In the genomic region with DNA sequence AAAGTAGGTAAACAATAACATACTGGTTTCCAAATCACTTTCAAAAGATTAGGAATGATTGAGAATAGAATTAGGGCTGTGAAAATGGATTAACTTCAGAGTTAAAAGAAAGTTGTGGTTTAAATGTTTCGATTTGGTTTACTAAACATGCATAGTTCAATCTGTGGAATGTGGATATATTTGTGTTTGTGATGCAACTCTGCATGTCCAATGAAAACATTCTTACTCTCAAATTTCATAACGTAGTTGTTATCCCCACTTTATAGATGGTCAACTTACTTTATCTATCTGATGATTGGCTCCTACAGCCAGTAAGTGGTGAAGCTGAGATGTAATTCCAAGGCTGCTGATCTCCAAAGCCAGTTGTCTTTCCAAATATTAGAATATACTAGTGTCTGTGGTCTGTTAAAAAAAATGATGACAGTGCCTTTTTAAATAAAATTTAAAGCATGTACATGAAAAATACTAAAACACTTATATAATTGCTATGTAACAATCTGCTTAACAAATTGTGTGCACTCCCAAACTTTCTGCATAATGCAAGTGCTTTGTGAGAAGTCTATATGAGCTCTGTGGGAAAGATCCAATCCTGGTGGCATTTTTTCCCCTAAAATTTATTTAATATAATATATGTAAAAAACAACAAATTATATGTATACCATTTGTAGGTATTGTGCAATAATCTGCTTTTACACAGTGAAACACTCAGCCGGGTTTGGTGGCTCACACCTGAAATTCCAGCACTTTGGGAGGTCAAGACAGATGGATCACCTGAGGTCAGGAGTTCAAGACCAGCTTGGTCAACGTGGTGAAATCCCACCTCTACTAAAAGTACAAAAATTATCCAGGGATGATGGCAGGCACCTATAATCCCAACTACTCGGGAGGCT, we compare ENCODE assay signal across 18 cellular contexts. TPM values are rescaled to one million over a fixed set of nuclear protein-coding genes. Genes with fewer than 3 reads are reported as not detected.
DNase-seq lines count a peak whose midpoint lies in the region; ATAC-seq, FAIRE-seq and TF ChIP-seq lines count a peak whose summit lies in the region.
"Had no signal": no experiment of that assay in that cellular context is flagged by ENCODE, and none has a peak within 500 bp of the region (broad histone marks: within the 10 kb centered on the region; RNA-seq: fewer than 3 reads in every experiment).

No MANE protein-coding gene starts in this region.

- no peak overlapping the region for H3K4me3 ChIP-seq in K562
- H3K4me3 ChIP-seq in foreskin fibroblast (ENCODE audit: low read depth in 1 of 2, low read length in 2 of 2) = no peak overlapping the region
- no peak overlapping the region for H3K4me3 ChIP-seq in adrenal gland
- H3K4me3 ChIP-seq: BLaER1 treated with 17β-estradiol and CSF1 and Interleukin-3, amounts not matched to agents 10 nM and 100 nM; MG63; SJSA1 had no signal

- H4K20me1 ChIP-seq in K562 (replicated peaks; ENCODE audit: control insufficient read depth, insufficient read depth, low read length) = no peaks in the 10 kb centered on the region
- H4K20me1 ChIP-seq: BLaER1 treated with 17β-estradiol and CSF1 and Interleukin-3, amounts not matched to agents 10 nM and 100 nM had no signal

- ATAC-seq in K562 = no peak
- no peak for ATAC-seq in HG03354 (IDR thresholded peaks at IDR 0.05; ENCODE audit: poor library complexity, severe bottlenecking, unreplicated experiment)

- BruUV-seq in K562 (replicated peaks; lab: Mats Ljungman, UMichigan) = no TSS peak

- no peak overlapping the region for H3K9ac ChIP-seq in K562 (ENCODE audit: insufficient read depth in 1 of 2, low read depth in 2 of 2, low read length in 2 of 2)
- H3K9ac ChIP-seq: BLaER1 treated with 17β-estradiol and CSF1 and Interleukin-3, amounts not matched to agents 10 nM and 100 nM had no signal

- no peaks in the 10 kb centered on the region; a peak in 1 of 5 replicates for H3K27me3 ChIP-seq in K562 (ENCODE audit: control insufficient read depth in 2 of 2, insufficient read depth in 2 of 2, low read length in 2 of 2)
- no peaks in the 10 kb centered on the region for H3K27me3 ChIP-seq in adrenal gland
- H3K27me3 ChIP-seq: BLaER1 treated with 17β-estradiol and CSF1 and Interleukin-3, amounts not matched to agents 10 nM and 100 nM; MG63; SJSA1 had no signal

- no peak for TF ChIP-seq EP300 in K562 (IDR thresholded peaks at IDR 0.05; ENCODE audit: low read length)

- no peak overlapping the region for H3K4me2 ChIP-seq in K562 (ENCODE audit: insufficient read depth, low read length)
- H3K4me2 ChIP-seq: BLaER1 treated with 17β-estradiol and CSF1 and Interleukin-3, amounts not matched to agents 10 nM and 100 nM had no signal

- CTCF ChIA-PET in K562 (lab: Yijun Ruan, JAX; ENCODE audit: low intra/inter-chr PET ratio) = no interaction called here

- POLR2A ChIA-PET in K562 (lab: Yijun Ruan, JAX) = no interaction called here

- peak; percentile 25 for DNase-seq in AG20443 (ENCODE audit: low spot score)
- DNase-seq in HTR-8/SVneo (ENCODE audit: insufficient read length, low spot score) = no peak
- no peak for DNase-seq in K562 (ENCODE audit: extremely low read depth in 1 of 4, low spot score in 3 of 4)
- peak; percentile 30 to 59 for DNase-seq in foreskin fibroblast
- no peak for DNase-seq in stimulated activated naive CD4-positive, alpha-beta T cell treated with Interleukin-2 at 50 U/mL for 16 hours (lab: John Stamatoyannopoulos, UW)
- DNase-seq in DMS 273 (lab: John Stamatoyannopoulos, UW; ENCODE audit: unreplicated experiment) = no peak
- DNase-seq in adrenal gland = no peak
- DNase-seq: DMS 273 treated with DMSO at 0.1 percent for 48 hours, H7, KG1, MG63, NCI-H1105, NCI-H187, NCI-H2171, RPMI8226 had no signal

- no peaks in the 10 kb centered on the region for H3K9me1 ChIP-seq in K562 (ENCODE audit: control insufficient read depth, insufficient read depth, low read length)

- in situ Hi-C loops in K562 (cut with MboI) = loop anchor here (10.0 kb wide), 1 partner anchor 373 kb away; no protein-coding TSS in a partner anchor

- intact Hi-C loops in K562 (cut with micrococcal nuclease) (loop anchor here (2.0 kb wide), 1 partner anchor 119 kb away; no protein-coding TSS in a partner anchor), adrenal gland (cut with DNase I) (loop anchor here (2.0 to 10.0 kb wide), 3 partner anchors 229 to 316 kb away; a partner anchor contains a TSS)

- H3K36me3 ChIP-seq in K562 (ENCODE audit: control insufficient read depth, insufficient read depth, low read length) (no peaks in the 10 kb centered on the region), adrenal gland (replicated peaks in 1 of 2) (no peaks in the 10 kb centered on the region)
- H3K36me3 ChIP-seq: BLaER1 treated with 17β-estradiol and CSF1 and Interleukin-3, amounts not matched to agents 10 nM and 100 nM; MG63; SJSA1 had no signal

- no peaks in the 10 kb centered on the region for H3K9me3 ChIP-seq in K562 (replicated peaks; ENCODE audit: control insufficient read depth, insufficient read depth, low read depth, low read length)
- no peaks in the 10 kb centered on the region for H3K9me3 ChIP-seq in adrenal gland (replicated peaks in 1 of 3)
- H3K9me3 ChIP-seq: MG63, SJSA1 had no signal

- TF ChIP-seq CTCF in K562 (IDR thresholded peaks at IDR 0.05 in 2 of 3, conservative IDR thresholded peaks at IDR 0.05 in 1 of 3; ENCODE audit: insufficient read depth in 2 of 3, low read depth in 1 of 3, low read length in 3 of 3) = no peak
- TF ChIP-seq CTCF in foreskin fibroblast (IDR thresholded peaks at IDR 0.05; ENCODE audit: low read depth, low read length) = no peak
- TF ChIP-seq CTCF in adrenal gland (IDR thresholded peaks at IDR 0.05) = no peak

- H2AFZ ChIP-seq in K562 (ENCODE audit: low read depth, low read length) = no peak overlapping the region

- H3K4me1 ChIP-seq in K562 (replicated peaks in 1 of 2; ENCODE audit: control insufficient read depth in 2 of 2, insufficient read depth in 2 of 2, low read length in 2 of 2) (peaks cover 0 to 7% of the 10 kb centered on the region in 2 experiments; a peak in 2 of 5 replicates), adrenal gland (replicated peaks in 1 of 2) (no peaks in the 10 kb centered on the region)
- H3K4me1 ChIP-seq: BLaER1 treated with 17β-estradiol and CSF1 and Interleukin-3, amounts not matched to agents 10 nM and 100 nM; SJSA1 had no signal

- TF ChIP-seq RAD21 in K562 (CRISPR knock-in tag; conservative IDR thresholded peaks at IDR 0.05 in 1 of 2, IDR thresholded peaks at IDR 0.05 in 1 of 2) = no peak

- H3K27ac ChIP-seq in K562 (ENCODE audit: extremely low read depth, low read depth, low read length) (no peak overlapping the region), adrenal gland (no peak overlapping the region)
- H3K27ac ChIP-seq: BLaER1 treated with 17β-estradiol and CSF1 and Interleukin-3, amounts not matched to agents 10 nM and 100 nM; SJSA1 had no signal

- FAIRE-seq in HTR-8/SVneo (lab: Jason Lieb, UNC) (peak; percentile 26), K562 (lab: Jason Lieb, UNC) (no peak)

- H3K79me2 ChIP-seq in K562 (ENCODE audit: control insufficient read depth, insufficient read depth, low read length) = no peaks in the 10 kb centered on the region

- TF ChIP-seq POLR2A in K562 (conservative IDR thresholded peaks at IDR 0.05) = no peak
- no peak for TF ChIP-seq POLR2A in adrenal gland (IDR thresholded peaks at IDR 0.05)

- 3% methylated on average over 5 of the region's 5 CpGs for WGBS in K562 (ENCODE audit: insufficient coverage, low coverage, missing lambda C conversion rate)
- WGBS in adrenal gland, 4 donors = 45 to 61% (median 55%) methylated on average over 5 of the region's 5 CpGs

TF ChIP-seq in K562, 482 proteins besides CTCF, POLR2A, EP300 and RAD21 (continues in another document):
- TF ChIP-seq KLF10 (CRISPR knock-in tag; IDR thresholded peaks at IDR 0.05) = no peak

RNA-seq across cellular contexts. Expression of a gene that starts 9.7 kb away (rescaled TPM):
- 63.2 and 103 TPM in 2 replicates for total RNA-seq in K562 (2011; cell fraction: chromatin; rRNA removed; ENCODE audit: low replicate concordance)
- 30.0 and 38.4 TPM in 2 replicates for total RNA-seq in K562 (2011; cell fraction: nucleolus; rRNA removed)
- 51.0 and 57.2 TPM in 2 replicates for total RNA-seq in K562 (2011; cell fraction: nucleoplasm; rRNA removed)
- total RNA-seq in K562 (2014; rRNA removed) (8.4 and 9.5 TPM in 2 replicates), K562 (2014; rRNA removed; fragmentation: Illumina TruSeq; extraction: Trizol) (10.7 and 10.8 TPM in 2 replicates), K562 (2015; rRNA removed; fragmentation: Illumina TruSeq; extraction: Trizol) (7.6 and 8.5 TPM in 2 replicates), K562 (2021) (16.7 and 21.6 TPM in 2 replicates), adrenal gland (100 to 1,000 TPM in 1 of 8 donors, 10 to 100 TPM in 7; 14.6 to 176 (median 31.5) TPM)
- polyA plus RNA-seq in K562 (2011; rRNA removed) (6.1 and 7.3 TPM in 2 replicates), K562 (2014; fragmentation: Illumina TruSeq; extraction: Trizol) (12.2 and 14.0 TPM in 2 replicates), K562 (2014; fragmentation: Nextera tagmentation; extraction: Ambion mirVana) (1 to 10 TPM; 1.6 to 1.8 TPM), K562 (2014; rRNA removed) (8.0 and 8.9 TPM in 2 replicates), adrenal gland (10 to 100 TPM; 11.7 to 21.6 (median 11.9) TPM)
- polyA plus RNA-seq in K562 (2011; cell fraction: cytosol; rRNA removed) = 4.2 and 4.4 TPM in 2 replicates
- 21.4 and 34.9 TPM in 2 replicates for polyA plus RNA-seq in K562 (2011; cell fraction: nucleus; rRNA removed)
- polyA plus RNA-seq in K562 (2012) = 9.5 and 10.3 TPM in 2 replicates
- polyA minus RNA-seq in K562 (2011; rRNA and poly(A)+ RNA removed) = 14.2 and 16.0 TPM in 2 replicates
- 6.6 and 9.6 TPM in 2 replicates for polyA minus RNA-seq in K562 (2011; cell fraction: cytosol; rRNA and poly(A)+ RNA removed)
- 22.2 and 28.9 TPM in 2 replicates for polyA minus RNA-seq in K562 (2011; cell fraction: nucleus; rRNA and poly(A)+ RNA removed)

RNA-seq across cellular contexts. Expression of a gene that starts 36.1 kb away (rescaled TPM):
- 47.5 and 78.4 TPM in 2 replicates for total RNA-seq in K562 (2011; cell fraction: chromatin; rRNA removed; ENCODE audit: low replicate concordance)
- total RNA-seq in K562 (2011; cell fraction: nucleolus; rRNA removed) = 27.7 and 27.9 TPM in 2 replicates
- 55.0 and 89.9 TPM in 2 replicates for total RNA-seq in K562 (2011; cell fraction: nucleoplasm; rRNA removed)
- total RNA-seq in K562 (2014; rRNA removed) (61.0 and 64.9 TPM in 2 replicates), K562 (2014; rRNA removed; fragmentation: Illumina TruSeq; extraction: Trizol) (94.7 and 109 TPM in 2 replicates), K562 (2015; rRNA removed; fragmentation: Illumina TruSeq; extraction: Trizol) (70.4 and 74.2 TPM in 2 replicates), K562 (2021) (82.3 and 90.2 TPM in 2 replicates), adrenal gland (100 to 1,000 TPM in 4 of 8 donors, 10 to 100 TPM in 4; 81.0 to 132 (median 102) TPM)
- polyA plus RNA-seq in K562 (2011; rRNA removed) (43.3 and 55.3 TPM in 2 replicates), K562 (2014; fragmentation: Illumina TruSeq; extraction: Trizol) (38.0 and 39.3 TPM in 2 replicates), K562 (2014; fragmentation: Nextera tagmentation; extraction: Ambion mirVana) (10 to 100 TPM; 27.8 to 81.6 TPM), K562 (2014; rRNA removed) (34.5 and 36.4 TPM in 2 replicates), adrenal gland (10 to 100 TPM; 19.6 to 85.8 (median 29.5) TPM)
- polyA plus RNA-seq in K562 (2011; cell fraction: cytosol; rRNA removed) = 31.2 and 34.2 TPM in 2 replicates
- polyA plus RNA-seq in K562 (2011; cell fraction: nucleus; rRNA removed) = 17.3 and 17.8 TPM in 2 replicates
- polyA plus RNA-seq in K562 (2012) = 28.3 and 30.4 TPM in 2 replicates
- 203 and 224 TPM in 2 replicates for polyA minus RNA-seq in K562 (2011; rRNA and poly(A)+ RNA removed)
- polyA minus RNA-seq in K562 (2011; cell fraction: cytosol; rRNA and poly(A)+ RNA removed) = 49.4 and 74.5 TPM in 2 replicates
- polyA minus RNA-seq in K562 (2011; cell fraction: nucleus; rRNA and poly(A)+ RNA removed) = 15.5 and 22.9 TPM in 2 replicates

Comparison
In these comparisons a context has a peak if more than half of its experiments do, and no peak if none do; other contexts are left out.
1. DNase-seq: peak in AG20443 (single experiment) and foreskin fibroblast (2 of 2); none in HTR-8/SVneo (single experiment), K562 (0 of 4), stimulated activated naive CD4-positive, alpha-beta T cell treated with Interleukin-2 at 50 U/mL for 16 hours (single experiment), DMS 273 (single experiment) and adrenal gland (0 of 7).